In genomic region chr10:32315426-32315825, GRCh38 we compare ENCODE assay signal across 18 cellular contexts. TPM values are rescaled to one million over a fixed set of nuclear protein-coding genes. Genes with fewer than 3 reads are reported as not detected.
A peak's percentile ranks its signal among the peaks of the same experiment; 100 is the strongest.
DNase-seq lines count a peak whose midpoint lies in the region; ATAC-seq, FAIRE-seq and TF ChIP-seq lines count a peak whose summit lies in the region.
"Had no signal": no experiment of that assay in that cellular context is flagged by ENCODE, and none has a peak within 500 bp of the region (broad histone marks: within the 10 kb centered on the region; RNA-seq: fewer than 3 reads in every experiment).

No MANE protein-coding gene starts in this region.

- POLR2A ChIA-PET in CD8-positive, alpha-beta memory T cell (lab: Charles Lee), result no interaction called here
- POLR2A ChIA-PET in WTC11 (lab: Charles Lee), result no interaction called here

- no peaks in the 10 kb centered on the region for H3K9me3 Mint-ChIP-seq in CD8-positive, alpha-beta memory T cell
- H3K9me3 Mint-ChIP-seq in WTC11, result 0 out of 2 replicates have a peak, but pooled peaks cover 2% of the 10 kb centered on the region

- H3K4me3 Mint-ChIP-seq in CD8-positive, alpha-beta memory T cell, result peak overlapping the region in 5 of 7 donors; percentile 2 to 16 (median 11)
- H3K4me3 Mint-ChIP-seq in WTC11, result no peak overlapping the region

- DNase-seq in CD8-positive, alpha-beta memory T cell, result no peak
- DNase-seq in WTC11 (ENCODE audit: low spot score), result no peak
- DNase-seq in foreskin keratinocyte, result peak in 1 of 2 donors; percentile 52
- DNase-seq in T-helper 9 cell, result no peak
- no peak for DNase-seq in mucosa of descending colon
- DNase-seq in GM12892 (ENCODE audit: insufficient read length), result no peak
- DNase-seq: activated CD4-positive, alpha-beta T cell treated with anti-CD3 and anti-CD28 coated beads, Interleukin-2, amount 50 U/mL, for 4 hours; anterior cingulate cortex; left ventricle myocardium superior; NCI-H1105; NCI-H2171; NCI-H774; PC-9; stimulated activated CD4-positive, alpha-beta T cell treated with anti-CD3 and anti-CD28 coated beads, Interleukin-4, amount 100 ng/mL, for 1 hour had no signal

- intact Hi-C loops in mucosa of descending colon (cut with DNase I, micrococcal nuclease), result no loop called here

- H3K27me3 ChIP-seq in CD8-positive, alpha-beta memory T cell (ENCODE audit: insufficient read depth, low read length, poor library complexity, severe bottlenecking), result no peaks in the 10 kb centered on the region
- no peaks in the 10 kb centered on the region for H3K27me3 ChIP-seq in foreskin keratinocyte
- H3K27me3 ChIP-seq: gastroesophageal sphincter had no signal

- H3K36me3 Mint-ChIP-seq in CD8-positive, alpha-beta memory T cell, result peaks cover 0 to 21% (median 2%) of the 10 kb centered on the region in 3 donors
- H3K36me3 Mint-ChIP-seq in WTC11, result no peaks in the 10 kb centered on the region

- H3K27me3 Mint-ChIP-seq in CD8-positive, alpha-beta memory T cell, result no peaks in the 10 kb centered on the region
- H3K27me3 Mint-ChIP-seq in WTC11 (ENCODE audit: low read depth), result no peaks in the 10 kb centered on the region

- FAIRE-seq in A204.1 (lab: Jason Lieb, UNC), result peak; percentile 48
- FAIRE-seq in GM12892 (lab: Jason Lieb, UNC), result no peak
- FAIRE-seq: endothelial cell of umbilical vein had no signal

- CTCF ChIA-PET in CD8-positive, alpha-beta memory T cell (lab: Charles Lee), result no interaction called here
- CTCF ChIA-PET in WTC11 (lab: Charles Lee), result no interaction called here

- no peaks in the 10 kb centered on the region for H3K9me3 ChIP-seq in CD8-positive, alpha-beta memory T cell (ENCODE audit: low read length)
- H3K9me3 ChIP-seq in mucosa of descending colon, result no peaks in the 10 kb centered on the region
- H3K9me3 ChIP-seq: gastroesophageal sphincter had no signal

- H3K4me3 ChIP-seq in CD8-positive, alpha-beta memory T cell (ENCODE audit: low read length), result no peak overlapping the region
- H3K4me3 ChIP-seq in mucosa of descending colon, result no peak overlapping the region
- H3K4me3 ChIP-seq: gastroesophageal sphincter, PC-9 had no signal

- ATAC-seq in WTC11 (no peak), foreskin keratinocyte (peak; percentile 41), mucosa of descending colon (no peak), HG02763 (IDR thresholded peaks at IDR 0.05; ENCODE audit: unreplicated experiment) (no peak)
- ATAC-seq: gastroesophageal sphincter, left ventricle myocardium superior had no signal

- TF ChIP-seq CTCF in WTC11 (IDR thresholded peaks at IDR 0.05) (no peak), foreskin keratinocyte (conservative IDR thresholded peaks at IDR 0.05) (no peak), mucosa of descending colon (IDR thresholded peaks at IDR 0.05) (no peak)

- no peak overlapping the region for H3K27ac ChIP-seq in CD8-positive, alpha-beta memory T cell (ENCODE audit: low read depth, low read length)
- H3K27ac ChIP-seq in foreskin keratinocyte, result peak overlapping the region; percentile 3
- H3K27ac ChIP-seq: gastroesophageal sphincter, PC-9 had no signal

- no peaks in the 10 kb centered on the region for H3K36me3 ChIP-seq in CD8-positive, alpha-beta memory T cell (ENCODE audit: insufficient read depth, low read length)
- no peaks in the 10 kb centered on the region for H3K36me3 ChIP-seq in mucosa of descending colon (ENCODE audit: low read depth)
- H3K36me3 ChIP-seq: gastroesophageal sphincter had no signal

- H3K4me1 ChIP-seq in CD8-positive, alpha-beta memory T cell (ENCODE audit: insufficient read depth, low read length), result peaks cover 78% of the 10 kb centered on the region
- peaks cover 18% of the 10 kb centered on the region for H3K4me1 ChIP-seq in foreskin keratinocyte
- H3K4me1 ChIP-seq in mucosa of descending colon (ENCODE audit: low read depth), result peaks cover 14% of the 10 kb centered on the region

- H3K4me1 Mint-ChIP-seq in CD8-positive, alpha-beta memory T cell, result peaks cover 76 to 92% (median 91%) of the 10 kb centered on the region in 3 donors
- peaks cover 32% of the 10 kb centered on the region for H3K4me1 Mint-ChIP-seq in WTC11

- no peak for TF ChIP-seq POLR2A in GM12892 (IDR thresholded peaks at IDR 0.05; ENCODE audit: low read depth, low read length)

- H3K27ac Mint-ChIP-seq in CD8-positive, alpha-beta memory T cell, result peak overlapping the region in 7 of 8 donors; percentile 20 to 60 (median 48)
- peak overlapping the region; percentile 28 for H3K27ac Mint-ChIP-seq in WTC11

TF ChIP-seq in WTC11, 78 proteins besides CTCF, POLR2A, EP300 and RAD21 (continues in another document):
- TF ChIP-seq ARID4B (CRISPR knock-in tag; IDR thresholded peaks at IDR 0.05; ENCODE audit: borderline replicate concordance) (no peak), GABPB1 (CRISPR knock-in tag; IDR thresholded peaks at IDR 0.05) (no peak), ZNF423 (CRISPR knock-in tag; IDR thresholded peaks at IDR 0.05) (no peak), SMAD3 (CRISPR knock-in tag; IDR thresholded peaks at IDR 0.05; ENCODE audit: borderline replicate concordance) (no peak), TCF7 (CRISPR knock-in tag; IDR thresholded peaks at IDR 0.05; ENCODE audit: low read depth) (no peak), MLX (CRISPR knock-in tag; IDR thresholded peaks at IDR 0.05) (no peak), KAT7 (CRISPR knock-in tag; IDR thresholded peaks at IDR 0.05; ENCODE audit: borderline replicate concordance) (no peak), ATF2 (CRISPR knock-in tag; IDR thresholded peaks at IDR 0.05; ENCODE audit: borderline replicate concordance, low read depth) (no peak), E2F4 (CRISPR knock-in tag; IDR thresholded peaks at IDR 0.05; ENCODE audit: borderline replicate concordance, low read depth) (no peak), ZNF317 (CRISPR knock-in tag; IDR thresholded peaks at IDR 0.05; ENCODE audit: borderline replicate concordance, low read depth) (no peak)

RNA-seq across cellular contexts. Expression of gene EPC1, which starts 31.5 kb away (rescaled TPM):
- total RNA-seq in CD8-positive, alpha-beta memory T cell, result 10 to 100 TPM; 40.9 to 41.3 TPM
- polyA plus RNA-seq in CD8-positive, alpha-beta memory T cell, result 45.3 TPM
- total RNA-seq in WTC11 (2021) (22.2 to 23.1 TPM (median 22.5 TPM) in 3 replicates), foreskin keratinocyte (11.3 and 12.1 TPM in 2 replicates), mucosa of descending colon (10 to 100 TPM; 33.7 to 47.9 (median 46.9) TPM)
- 4.2 and 5.0 TPM in 2 replicates for polyA plus RNA-seq in foreskin keratinocyte
- 19.4 TPM for polyA plus RNA-seq in GM12892 (2012; ENCODE audit: missing spikeins)
